Comparison of ENCODE assay signal across 8 cellular contexts in genomic region chr7:75156335-75156912, GRCh38.
A peak's percentile ranks its signal among the peaks of the same experiment; 100 is the strongest.
DNase-seq lines count a peak whose midpoint lies in the region; ATAC-seq, FAIRE-seq and TF ChIP-seq lines count a peak whose summit lies in the region.
"Not testable (repeated sequence)": the region's sequence is repeated elsewhere in the genome, so short reads cannot be mapped to it uniquely, and the experiment has no call there.

No MANE protein-coding gene starts in this region.

- TF ChIP-seq RAD21 in H1 (IDR thresholded peaks at IDR 0.05 in 1 of 2, conservative IDR thresholded peaks at IDR 0.05 in 1 of 2; ENCODE audit: low read depth in 2 of 2, low read length in 2 of 2), result not testable (repeated sequence)

- DNase-seq in T-cell (peak in 22 of 34 experiments; percentile 1 to 60 (median 21)), H1 (ENCODE audit: low read depth in 1 of 2, low spot score in 2 of 2) (peak in 1 of 2 experiments; percentile 73), posterior vena cava (ENCODE audit: low spot score) (peak; percentile 81), testis (peak; percentile 27)
- peak; percentile 78 for DNase-seq in activated effector memory CD4-positive, alpha-beta T cell treated with anti-CD3 and anti-CD28 coated beads, Interleukin-2, amount 50 U/mL, for 16 hours
- DNase-seq in kidney epithelial cell (ENCODE audit: low read depth), result not testable (repeated sequence)

- not testable (repeated sequence) for TF ChIP-seq CTCF in H1 (IDR thresholded peaks at IDR 0.05; ENCODE audit: control extremely low read depth in 1 of 3, insufficient read depth in 1 of 3, low read depth in 1 of 3, low read length in 3 of 3); kidney epithelial cell (IDR thresholded peaks at IDR 0.05; ENCODE audit: insufficient read depth, low read length, poor library complexity, severe bottlenecking); testis (IDR thresholded peaks at IDR 0.05)

- H3K9me3 Mint-ChIP-seq in T-cell, result not testable (repeated sequence)

- H3K18ac ChIP-seq in H1 (ENCODE audit: extremely low read depth, low read length), result not testable (repeated sequence)

- H3K23ac ChIP-seq in H1 (ENCODE audit: insufficient read length), result not testable (repeated sequence)

- not testable (repeated sequence) for H2BK15ac ChIP-seq in H1 (ENCODE audit: low read length)

- H4K5ac ChIP-seq in H1 (ENCODE audit: insufficient read length, low read depth, low read length), result not testable (repeated sequence)

- H3K4me1 Mint-ChIP-seq in T-cell, result not testable (repeated sequence)

- not testable (repeated sequence) for H4K20me1 ChIP-seq in H1 (replicated peaks in 1 of 2; ENCODE audit: control insufficient read depth in 1 of 2, insufficient read depth in 2 of 2, low read length in 2 of 2)

- not testable (repeated sequence) for H4K91ac ChIP-seq in H1 (replicated peaks; ENCODE audit: insufficient read length, low read length)

- H2BK5ac ChIP-seq in H1 (ENCODE audit: low read depth, low read length), result not testable (repeated sequence)

- ATAC-seq in HG03280 (IDR thresholded peaks at IDR 0.05; ENCODE audit: unreplicated experiment) (peak; percentile 1), T-cell (replicated peaks in 1 of 4) (peak in 1 of 4 experiments; percentile 1)

- not testable (repeated sequence) for H3K4me1 ChIP-seq in H1 (replicated peaks in 1 of 4; ENCODE audit: control insufficient read depth in 3 of 4, insufficient read depth in 4 of 4, low read length in 3 of 4); testis

- not testable (repeated sequence) for H3K4ac ChIP-seq in H1 (replicated peaks; ENCODE audit: insufficient read length, low read depth, low read length)

- not testable (repeated sequence) for H3K9me3 ChIP-seq in H1 (ENCODE audit: insufficient read depth in 2 of 2, low read depth in 1 of 2, low read length in 1 of 2); testis

- not testable (repeated sequence) for TF ChIP-seq POLR2A in H1 (IDR thresholded peaks at IDR 0.05; ENCODE audit: control extremely low read depth in 1 of 2, low read depth in 2 of 2, low read length in 2 of 2); testis (IDR thresholded peaks at IDR 0.05)

- not testable (repeated sequence) for H3K9ac ChIP-seq in H1 (replicated peaks in 1 of 4; ENCODE audit: extremely low read depth in 1 of 4, low read depth in 3 of 4, low read length in 3 of 4)

- whole genome bisulfite sequencing in H1 (ENCODE audit: extremely low coverage in 1 of 2, insufficient coverage in 1 of 2, insufficient read length in 1 of 2, insufficient replicate concordance in 2 of 2, low coverage in 1 of 2, low lambda C conversion rate in 2 of 2, missing lambda C conversion rate in 1 of 2), 2 experiments, result 36% methylated on average over 4 of the region's 37 CpGs; no CpG with 5 or more reads in 1 of the 2 experiments
- WGBS in testis, 2 donors, result 10% methylated on average over 4 of the region's 37 CpGs; no CpG with 5 or more reads in 1 of the 2 donors

- not testable (repeated sequence) for H3K27me3 ChIP-seq in H1 (replicated peaks in 1 of 4; ENCODE audit: control insufficient read depth in 3 of 4, extremely low read depth in 1 of 4, insufficient read depth in 3 of 4, low read length in 3 of 4); kidney epithelial cell (ENCODE audit: control insufficient read depth, insufficient read depth, low read length); testis

- H3K79me1 ChIP-seq in H1 (ENCODE audit: low read depth, low read length), result not testable (repeated sequence)

- H2AFZ ChIP-seq in H1 (ENCODE audit: low read length), result not testable (repeated sequence)

- peak overlapping the region; percentile 28; the same call in 1 of the 2 replicates for H3K4me3 ChIP-seq in GM08714 (ENCODE audit: low read length)
- H3K4me3 ChIP-seq in H1 (ENCODE audit: extremely low read depth in 1 of 4, insufficient read depth in 2 of 4, low read depth in 3 of 4, low read length in 4 of 4), result peak overlapping the region in 2 of 4 experiments; percentile 25 to 47; a peak in 2 of 8 replicates
- peak overlapping the region; percentile 31 for H3K4me3 ChIP-seq in kidney epithelial cell (ENCODE audit: low read depth, low read length)
- H3K4me3 ChIP-seq in testis, result peak overlapping the region in 1 of 2 donors; percentile 15

- not testable (repeated sequence) for H2BK120ac ChIP-seq in H1 (replicated peaks; ENCODE audit: low read depth, low read length)

- H2BK20ac ChIP-seq in H1 (ENCODE audit: low read length), result not testable (repeated sequence)

- not testable (repeated sequence) for H3K27me3 Mint-ChIP-seq in T-cell

- peak overlapping the region; percentile 57 to 60; a peak in 3 of 4 replicates for H3K4me2 ChIP-seq in H1 (ENCODE audit: insufficient read depth in 1 of 2, low read depth in 2 of 2, low read length in 2 of 2)

- not testable (repeated sequence) for H3K56ac ChIP-seq in H1 (replicated peaks; ENCODE audit: insufficient read length, low read depth, low read length)

- H3K4me3 Mint-ChIP-seq in T-cell, result peak overlapping the region; percentile 37 to 53 (median 49)

- not testable (repeated sequence) for FAIRE-seq in H1 (lab: Jason Lieb, UNC)

- H3K79me2 ChIP-seq in H1 (ENCODE audit: control insufficient read depth in 1 of 2, insufficient read depth in 2 of 2, low read length in 2 of 2), result not testable (repeated sequence)

- H2AK5ac ChIP-seq in H1 (ENCODE audit: low read depth, low read length), result not testable (repeated sequence)

- H4K8ac ChIP-seq in H1 (ENCODE audit: extremely low read depth, insufficient read depth, low read length), result not testable (repeated sequence)

- CTCF ChIA-PET in T-cell (lab: Charles Lee); H1 (lab: Charles Lee; ENCODE audit: partially characterized antibody): not testable (repeated sequence)

- H3K36me3 ChIP-seq in H1 (ENCODE audit: control insufficient read depth in 2 of 4, insufficient read depth in 4 of 4, low read length in 3 of 4); kidney epithelial cell (ENCODE audit: control insufficient read depth, insufficient read depth, low read length); testis (ENCODE audit: low read depth, missing control alignments): not testable (repeated sequence)

- not testable (repeated sequence) for H3K14ac ChIP-seq in H1 (ENCODE audit: insufficient read length)

- H3K27ac Mint-ChIP-seq in T-cell, result peak overlapping the region; percentile 52 to 55

- not testable (repeated sequence) for H3K36me3 Mint-ChIP-seq in T-cell

- POLR2A ChIA-PET in T-cell (lab: Charles Lee); H1 (lab: Charles Lee; ENCODE audit: partially characterized antibody): not testable (repeated sequence)

- intact Hi-C loops in posterior vena cava (cut with DNase I); testis (cut with DNase I; ENCODE audit: low total_unique reads): not testable (repeated sequence)

- not testable (repeated sequence) for H2BK12ac ChIP-seq in H1 (ENCODE audit: low read depth, low read length)

- TF ChIP-seq EP300 in H1 (IDR thresholded peaks at IDR 0.05; ENCODE audit: borderline replicate concordance in 1 of 2, low read depth in 2 of 2, low read length in 2 of 2), result not testable (repeated sequence)

- H3K23me2 ChIP-seq in H1 (ENCODE audit: low read depth, low read length), result not testable (repeated sequence)

- H3K27ac ChIP-seq in H1 (ENCODE audit: low read depth, low read length); testis: not testable (repeated sequence)
